1 cellular context compared by ENCODE assay signal in the genomic region with DNA sequence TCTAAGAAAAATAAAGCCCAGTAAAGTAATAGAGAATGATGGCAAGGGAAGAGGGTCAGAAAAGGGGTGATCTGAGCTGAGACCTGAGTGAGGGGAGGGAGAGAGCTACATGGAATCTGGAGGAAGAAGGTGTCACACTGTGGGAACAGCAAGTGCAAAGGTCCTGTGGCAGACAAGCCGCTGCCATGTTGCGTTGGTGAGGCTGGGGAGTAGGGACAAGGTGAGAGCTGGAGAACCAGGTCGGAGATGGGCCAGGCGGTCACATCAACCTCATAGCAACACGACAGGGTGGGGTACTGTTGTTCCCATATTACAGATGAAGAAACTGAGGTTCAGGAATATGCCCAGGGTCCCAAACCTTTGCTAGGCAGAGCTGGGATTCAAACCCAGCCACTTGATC.
A peak's percentile ranks its signal among the peaks of the same experiment; 100 is the strongest.
TF ChIP-seq lines count a peak whose summit lies in the region.

No MANE protein-coding gene starts in this region.

TF ChIP-seq in K562, 482 proteins besides CTCF, POLR2A, EP300 and RAD21:
- TF ChIP-seq RBM25 (IDR thresholded peaks at IDR 0.05; ENCODE audit: low read depth, low read length, severe bottlenecking) (peak; percentile 83), BCOR (IDR thresholded peaks at IDR 0.05) (peak; percentile 14; the same call in 1 of the 2 replicates)
- TF ChIP-seq, protein P1, sequence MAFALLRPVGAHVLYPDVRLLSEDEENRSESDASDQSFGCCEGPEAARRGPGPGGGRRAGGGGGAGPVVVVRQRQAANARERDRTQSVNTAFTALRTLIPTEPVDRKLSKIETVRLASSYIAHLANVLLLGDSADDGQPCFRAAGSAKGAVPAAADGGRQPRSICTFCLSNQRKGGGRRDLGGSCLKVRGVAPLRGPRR (CRISPR knock-in tag; IDR thresholded peaks at IDR 0.05) = no peak
